Comparison of ENCODE assay signal across 8 cellular contexts in the genomic region with DNA sequence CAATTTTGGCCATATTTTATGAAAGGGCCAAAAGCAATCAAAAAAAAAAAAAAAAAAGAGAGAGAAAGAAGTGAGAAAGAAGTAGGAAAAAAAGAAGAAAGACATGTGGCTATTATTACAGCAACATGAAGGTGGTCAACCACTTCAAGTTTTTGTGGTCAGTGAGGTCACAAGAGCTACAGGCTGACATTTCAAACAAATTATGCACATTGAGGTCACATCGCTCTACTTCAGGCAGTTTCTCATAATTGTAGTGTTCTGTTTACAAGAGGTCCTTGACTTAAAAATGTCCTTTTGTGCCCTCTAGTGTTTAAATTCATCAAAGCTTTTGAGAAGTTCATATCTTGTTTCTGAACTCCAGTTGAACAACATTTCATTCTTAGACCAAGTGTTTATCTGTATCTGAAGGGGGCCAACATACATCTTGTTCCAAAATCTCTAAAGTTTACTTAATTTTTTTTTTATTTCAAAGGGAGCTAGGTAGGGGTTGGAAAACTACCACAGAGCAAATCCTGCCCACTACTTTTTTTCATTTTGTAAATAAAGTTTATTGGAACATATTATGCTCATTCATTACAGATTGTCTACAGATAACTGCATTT.
A peak's percentile ranks its signal among the peaks of the same experiment; 100 is the strongest.
DNase-seq lines count a peak whose midpoint lies in the region; ATAC-seq and TF ChIP-seq lines count a peak whose summit lies in the region.

No MANE protein-coding gene starts in this region.

- no CpG with 5 or more reads among the region's 1 CpG for WGBS in trophoblast cell (ENCODE audit: extremely low coverage, insufficient coverage, insufficient read length)

- no peaks in the 10 kb centered on the region for H3K27me3 ChIP-seq in trophoblast cell (ENCODE audit: insufficient read depth, low read length)

- no peaks in the 10 kb centered on the region for H3K79me2 ChIP-seq in trophoblast cell (ENCODE audit: control insufficient read depth, insufficient read depth, low read length, poor library complexity)

- no peak overlapping the region for H2BK120ac ChIP-seq in trophoblast cell (ENCODE audit: insufficient read depth, low read length, poor library complexity)

- H3K36me3 Mint-ChIP-seq in T-helper 2 cell treated with Interferon-gamma antibody and Interleukin-4, amounts not matched to agents 5 μg/mL and 100 μg/mL, for 36 hours (ENCODE audit: low read depth), result no peaks in the 10 kb centered on the region

- no peak overlapping the region for H3K4me3 ChIP-seq in fibroblast of the aortic adventitia (ENCODE audit: low read depth, low read length)
- no peak overlapping the region for H3K4me3 ChIP-seq in trophoblast cell (ENCODE audit: low read depth, low read length)

- H3K9me3 ChIP-seq in trophoblast cell (ENCODE audit: insufficient read depth, low read depth, low read length), result no peaks in the 10 kb centered on the region

- no peak overlapping the region for H3K27ac ChIP-seq in trophoblast cell (ENCODE audit: low read depth, low read length)

- peaks cover 5% of the 10 kb centered on the region for H3K4me1 Mint-ChIP-seq in T-helper 2 cell treated with Interferon-gamma antibody and Interleukin-4, amounts not matched to agents 5 μg/mL and 100 μg/mL, for 36 hours (ENCODE audit: low read depth)

- H3K18ac ChIP-seq in trophoblast cell (ENCODE audit: low read length), result no peak overlapping the region

- peak; percentile 49 for TF ChIP-seq CTCF in fibroblast of the aortic adventitia (IDR thresholded peaks at IDR 0.05; ENCODE audit: insufficient read depth, low read length)

- peaks cover 9% of the 10 kb centered on the region for H3K27me3 Mint-ChIP-seq in T-helper 2 cell treated with Interferon-gamma antibody and Interleukin-4, amounts not matched to agents 5 μg/mL and 100 μg/mL, for 36 hours (ENCODE audit: low read depth)

- no peaks in the 10 kb centered on the region for H3K36me3 ChIP-seq in trophoblast cell (ENCODE audit: control insufficient read depth in 1 of 2, insufficient read depth in 2 of 2, low read length in 2 of 2)

- DNase-seq in CMK (ENCODE audit: low read depth) (peak; percentile 66), NCI-H146 (lab: John Stamatoyannopoulos, UW) (peak; percentile 61), fibroblast of the aortic adventitia (ENCODE audit: low read depth) (peak; percentile 73), trophoblast cell (peak; percentile 33 to 82), NCI-H128 (lab: John Stamatoyannopoulos, UW; ENCODE audit: unreplicated experiment) (no peak)
- peak; percentile 47 for DNase-seq in T-helper 2 cell treated with Interferon-gamma antibody and Interleukin-4, amounts not matched to agents 5 μg/mL and 100 μg/mL, for 36 hours (ENCODE audit: low spot score)

- H3K4me3 Mint-ChIP-seq in T-helper 2 cell treated with Interferon-gamma antibody and Interleukin-4, amounts not matched to agents 5 μg/mL and 100 μg/mL, for 36 hours, result no peak overlapping the region

- no peak overlapping the region for H3K14ac ChIP-seq in trophoblast cell (ENCODE audit: low read length)

- no peak overlapping the region for H3K4ac ChIP-seq in trophoblast cell (ENCODE audit: low read depth, low read length)

- H4K8ac ChIP-seq in trophoblast cell (ENCODE audit: low read depth, low read length), result no peak overlapping the region

- H3K27ac Mint-ChIP-seq in T-helper 2 cell treated with Interferon-gamma antibody and Interleukin-4, amounts not matched to agents 5 μg/mL and 100 μg/mL, for 36 hours, result no peak overlapping the region

- H2BK5ac ChIP-seq in trophoblast cell (ENCODE audit: low read depth, low read length, poor library complexity), result no peak overlapping the region

- no peaks in the 10 kb centered on the region for H3K9me3 Mint-ChIP-seq in T-helper 2 cell treated with Interferon-gamma antibody and Interleukin-4, amounts not matched to agents 5 μg/mL and 100 μg/mL, for 36 hours

- H4K91ac ChIP-seq in trophoblast cell (ENCODE audit: low read depth, low read length), result no peak overlapping the region

- ATAC-seq in GM18519 (IDR thresholded peaks at IDR 0.05; ENCODE audit: low FRiP score, unreplicated experiment), result peak; percentile 99
- peak; percentile 97 for ATAC-seq in HG02938 (IDR thresholded peaks at IDR 0.05; ENCODE audit: unreplicated experiment)

- no peak overlapping the region for H2AK5ac ChIP-seq in trophoblast cell (ENCODE audit: low read length)

- H3K23ac ChIP-seq in trophoblast cell (ENCODE audit: low read length), result no peak overlapping the region

- H3K79me1 ChIP-seq in trophoblast cell (ENCODE audit: low read length), result no peaks in the 10 kb centered on the region

- no peak overlapping the region for H4K12ac ChIP-seq in trophoblast cell (ENCODE audit: low read depth, low read length)

- H3K9ac ChIP-seq in trophoblast cell (ENCODE audit: low read length), result no peak overlapping the region

- no peaks in the 10 kb centered on the region for H3K4me1 ChIP-seq in trophoblast cell (ENCODE audit: control insufficient read depth in 1 of 2, insufficient read depth in 2 of 2, low read length in 2 of 2)

- H2BK12ac ChIP-seq in trophoblast cell (ENCODE audit: low read length), result no peak overlapping the region

- H3K4me2 ChIP-seq in trophoblast cell (ENCODE audit: low read length), result no peak overlapping the region

- H2AFZ ChIP-seq in trophoblast cell (ENCODE audit: insufficient read depth, low read length, poor library complexity), result no peak overlapping the region
